In the genomic region with DNA sequence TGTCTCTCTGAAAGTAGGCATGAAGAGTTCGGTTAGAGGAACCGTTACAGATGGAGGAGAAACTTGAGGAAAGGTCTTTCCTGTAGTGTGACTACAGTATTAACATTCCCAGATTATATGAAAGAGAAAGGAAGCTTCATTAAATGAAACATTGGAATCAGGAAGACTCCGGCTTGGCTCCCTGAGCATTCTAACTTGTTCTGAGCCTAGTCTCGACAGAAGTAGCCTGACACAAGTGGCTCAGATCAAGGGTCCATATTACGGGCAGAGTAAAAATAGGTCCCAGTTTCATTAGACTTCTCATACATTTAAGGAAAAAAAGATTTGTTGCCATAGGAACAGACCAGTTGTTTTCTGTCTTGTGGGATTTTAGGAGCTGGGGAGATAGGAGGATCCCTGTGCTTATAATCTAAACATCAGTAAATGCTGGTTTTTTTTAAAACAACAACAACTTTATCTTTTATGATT, we compare ENCODE assay signal across 10 cellular contexts. TPM values are rescaled to one million over a fixed set of nuclear protein-coding genes. Genes with fewer than 3 reads are reported as not detected.
DNase-seq lines count a peak whose midpoint lies in the region; ATAC-seq and TF ChIP-seq lines count a peak whose summit lies in the region.
"Had no signal": no experiment of that assay in that cellular context is flagged by ENCODE, and none has a peak within 500 bp of the region (broad histone marks: within the 10 kb centered on the region; RNA-seq: fewer than 3 reads in every experiment).

No MANE protein-coding gene starts in this region.

- H3K27me3 Mint-ChIP-seq in naive thymus-derived CD4-positive, alpha-beta T cell = no peaks in the 10 kb centered on the region

- H3K36me3 ChIP-seq in left ventricle myocardium inferior = peaks cover 8% of the 10 kb centered on the region
- H3K36me3 ChIP-seq in naive thymus-derived CD4-positive, alpha-beta T cell (ENCODE audit: control insufficient read depth in 2 of 3, insufficient read depth in 3 of 3, low read length in 3 of 3) = no peaks in the 10 kb centered on the region
- H3K36me3 ChIP-seq in urinary bladder (ENCODE audit: insufficient read depth) = no peaks in the 10 kb centered on the region
- H3K36me3 ChIP-seq in SK-N-SH (replicated peaks in 1 of 2; ENCODE audit: control insufficient read depth in 1 of 2, insufficient read depth in 2 of 2, low read length in 1 of 2) = peaks cover 0 to 2% of the 10 kb centered on the region in 2 experiments
- H3K36me3 ChIP-seq: ovary had no signal

- ATAC-seq in Right ventricle myocardium inferior = no peak
- no peak for ATAC-seq in naive thymus-derived CD4-positive, alpha-beta T cell

- H3K36me3 Mint-ChIP-seq in naive thymus-derived CD4-positive, alpha-beta T cell = peaks cover 13 to 49% (median 33%) of the 10 kb centered on the region in 5 donors

- H4K20me1 ChIP-seq in SK-N-SH (ENCODE audit: insufficient read depth) = no peaks in the 10 kb centered on the region

- H3K27ac Mint-ChIP-seq in naive thymus-derived CD4-positive, alpha-beta T cell = peak overlapping the region; percentile 97 to 99 (median 98)

- no peak overlapping the region for H3K9ac ChIP-seq in SK-N-SH

- DNase-seq in left ventricle myocardium inferior (no peak), Right ventricle myocardium inferior (ENCODE audit: missing footprints) (no peak), caudate nucleus (lab: John Stamatoyannopoulos, UW) (no peak), SK-N-SH (no peak), AG08395 (ENCODE audit: low spot score) (no peak), NCI-H2029 treated with DMSO at 0.1 percent for 48 hours (lab: John Stamatoyannopoulos, UW) (no peak)
- DNase-seq in naive thymus-derived CD4-positive, alpha-beta T cell = peak in 1 of 9 donors; percentile 23
- DNase-seq: NCI-H2171 treated with DMSO at 0.1 percent for 48 hours, ovary had no signal

- H3K4me1 ChIP-seq in left ventricle myocardium inferior (peaks cover 55% of the 10 kb centered on the region), urinary bladder (ENCODE audit: insufficient read depth) (no peaks in the 10 kb centered on the region), SK-N-SH (ENCODE audit: control insufficient read depth in 1 of 2, insufficient read depth in 2 of 2, low read depth in 1 of 2, low read length in 1 of 2) (peaks cover 24 to 43% of the 10 kb centered on the region in 2 experiments; a peak in 3 of 4 replicates)
- H3K4me1 ChIP-seq in naive thymus-derived CD4-positive, alpha-beta T cell (ENCODE audit: control insufficient read depth in 2 of 2, insufficient read depth in 2 of 2, low read length in 2 of 2) = peaks cover 82 to 84% of the 10 kb centered on the region in 2 donors

- H3K4me3 ChIP-seq in left ventricle myocardium inferior (peak overlapping the region; percentile 19), urinary bladder (ENCODE audit: low read depth, low read length) (no peak overlapping the region), SK-N-SH (ENCODE audit: low read depth in 2 of 2, low read length in 1 of 2) (no peak overlapping the region)
- H3K4me3 ChIP-seq in naive thymus-derived CD4-positive, alpha-beta T cell (ENCODE audit: low read length) = peak overlapping the region; percentile 48
- H3K4me3 ChIP-seq: ovary had no signal

- peaks cover 0 to 4% (median 0%) of the 10 kb centered on the region in 11 donors for H3K9me3 Mint-ChIP-seq in naive thymus-derived CD4-positive, alpha-beta T cell

- H3K27me3 ChIP-seq in left ventricle myocardium inferior (ENCODE audit: low read depth) = no peaks in the 10 kb centered on the region
- no peaks in the 10 kb centered on the region for H3K27me3 ChIP-seq in naive thymus-derived CD4-positive, alpha-beta T cell (ENCODE audit: control insufficient read depth in 2 of 2, insufficient read depth in 2 of 2, low read length in 2 of 2)
- no peaks in the 10 kb centered on the region for H3K27me3 ChIP-seq in SK-N-SH (ENCODE audit: insufficient read depth)
- H3K27me3 ChIP-seq: ovary had no signal

- H3K4me1 Mint-ChIP-seq in naive thymus-derived CD4-positive, alpha-beta T cell = peaks cover 71 to 94% (median 90%) of the 10 kb centered on the region in 7 donors

- TF ChIP-seq EP300 in SK-N-SH (IDR thresholded peaks at IDR 0.05; ENCODE audit: borderline replicate concordance in 1 of 2, low read depth in 1 of 2, low read length in 1 of 2) = no peak

- H3F3A ChIP-seq in SK-N-SH (replicated peaks; ENCODE audit: insufficient read depth) = peaks cover 15% of the 10 kb centered on the region

- H3K27ac ChIP-seq in left ventricle myocardium inferior (replicated peaks) = peak overlapping the region; percentile 74
- peak overlapping the region; percentile 85 for H3K27ac ChIP-seq in caudate nucleus (ENCODE audit: low read depth, low read length)
- H3K27ac ChIP-seq in naive thymus-derived CD4-positive, alpha-beta T cell (ENCODE audit: low read depth, low read length) = peak overlapping the region; percentile 99
- peak overlapping the region; percentile 83 for H3K27ac ChIP-seq in urinary bladder (ENCODE audit: low read depth)
- H3K27ac ChIP-seq in SK-N-SH (ENCODE audit: low read depth in 2 of 2, low read length in 1 of 2) = no peak overlapping the region
- H3K27ac ChIP-seq: ovary had no signal

- CTCF ChIA-PET in naive thymus-derived CD4-positive, alpha-beta T cell (lab: Charles Lee) = interaction anchor here (0.7 to 4.0 kb wide), 11 partner anchors 10 to 234 kb away, joined by 3 to 29 read pairs (median 4); a partner anchor contains a TSS
- CTCF ChIA-PET in SK-N-SH (lab: Yijun Ruan, JAX) = interaction anchor here (1.6 to 4.6 kb wide), 3 partner anchors 18 to 302 kb away, joined by 4 to 25 read pairs (median 18); no protein-coding TSS in a partner anchor

- POLR2A ChIA-PET in naive thymus-derived CD4-positive, alpha-beta T cell (lab: Charles Lee) = interaction anchor here (0.6 to 16.8 kb wide), 16 partner anchors 2 to 354 kb away, joined by 3 to 408 read pairs (median 6); a partner anchor contains a TSS
- POLR2A ChIA-PET in SK-N-SH (lab: Yijun Ruan, JAX) = no interaction called here

- 20% methylated on average over 5 of the region's 5 CpGs for WGBS in urinary bladder
- WGBS in SK-N-SH (ENCODE audit: low lambda C conversion rate) = 96% methylated on average over 5 of the region's 5 CpGs

- H3K79me2 ChIP-seq in SK-N-SH (ENCODE audit: insufficient read depth) = peaks cover 56% of the 10 kb centered on the region

- H3K4me2 ChIP-seq in SK-N-SH = no peak overlapping the region

- peak overlapping the region; percentile 73 to 99 (median 87) for H3K4me3 Mint-ChIP-seq in naive thymus-derived CD4-positive, alpha-beta T cell

- H2AFZ ChIP-seq in SK-N-SH (ENCODE audit: low read depth) = no peak overlapping the region

- TF ChIP-seq CTCF in left ventricle myocardium inferior (IDR thresholded peaks at IDR 0.05; ENCODE audit: borderline replicate concordance) (no peak), SK-N-SH (IDR thresholded peaks at IDR 0.05) (no peak)

- no peak for TF ChIP-seq RAD21 in SK-N-SH (IDR thresholded peaks at IDR 0.05; ENCODE audit: low read length)

- no peaks in the 10 kb centered on the region for H3K9me2 ChIP-seq in SK-N-SH

- H3K9me3 ChIP-seq in left ventricle myocardium inferior (replicated peaks) (no peaks in the 10 kb centered on the region), SK-N-SH (no peaks in the 10 kb centered on the region)
- no peaks in the 10 kb centered on the region for H3K9me3 ChIP-seq in naive thymus-derived CD4-positive, alpha-beta T cell (ENCODE audit: control insufficient read depth in 2 of 3, low read length in 3 of 3)
- H3K9me3 ChIP-seq: ovary had no signal

- intact Hi-C loops in left ventricle myocardium inferior (cut with micrococcal nuclease) (no loop called here), Right ventricle myocardium inferior (cut with DNase I) (no loop called here)
- intact Hi-C loops in naive thymus-derived CD4-positive, alpha-beta T cell (cut with micrococcal nuclease) = loop anchor here (1.0 to 5.0 kb wide), 8 partner anchors 8 to 344 kb away; a partner anchor contains a TSS

TF ChIP-seq in SK-N-SH, 30 proteins besides CTCF, POLR2A, EP300 and RAD21:
- TF ChIP-seq SMC3 (IDR thresholded peaks at IDR 0.05; ENCODE audit: low read depth, low read length) (no peak), RFX5 (IDR thresholded peaks at IDR 0.05; ENCODE audit: low read length) (no peak), NFIC (IDR thresholded peaks at IDR 0.05; ENCODE audit: borderline replicate concordance) (no peak), POLR2AphosphoS5 (IDR thresholded peaks at IDR 0.05; ENCODE audit: low read depth, low read length) (no peak)
- TF ChIP-seq, protein P1, sequence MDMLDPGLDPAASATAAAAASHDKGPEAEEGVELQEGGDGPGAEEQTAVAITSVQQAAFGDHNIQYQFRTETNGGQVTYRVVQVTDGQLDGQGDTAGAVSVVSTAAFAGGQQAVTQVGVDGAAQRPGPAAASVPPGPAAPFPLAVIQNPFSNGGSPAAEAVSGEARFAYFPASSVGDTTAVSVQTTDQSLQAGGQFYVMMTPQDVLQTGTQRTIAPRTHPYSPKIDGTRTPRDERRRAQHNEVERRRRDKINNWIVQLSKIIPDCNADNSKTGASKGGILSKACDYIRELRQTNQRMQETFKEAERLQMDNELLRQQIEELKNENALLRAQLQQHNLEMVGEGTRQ (IDR thresholded peaks at IDR 0.05; ENCODE audit: borderline replicate concordance, low read depth, low read length) = no peak

RNA-seq across cellular contexts. Expression of a gene that starts 12.8 kb away (rescaled TPM):
- 15.0 TPM for total RNA-seq in left ventricle myocardium inferior
- total RNA-seq in Right ventricle myocardium inferior = 16.3 TPM
- 100 to 1,000 TPM; 144 to 210 (median 187) TPM for total RNA-seq in naive thymus-derived CD4-positive, alpha-beta T cell
- 100 to 1,000 TPM; 226 to 542 TPM for polyA plus RNA-seq in naive thymus-derived CD4-positive, alpha-beta T cell
- 17.0 TPM for total RNA-seq in urinary bladder
- 47.3 TPM for polyA plus RNA-seq in urinary bladder
- 11.2 and 12.7 TPM in 2 replicates for polyA plus RNA-seq in SK-N-SH (2012; rRNA removed)
- polyA plus RNA-seq in SK-N-SH (2012; cell fraction: cytosol; rRNA removed) = 11.5 and 12.3 TPM in 2 replicates
- polyA plus RNA-seq in SK-N-SH (2012; cell fraction: nucleus; rRNA removed) = 13.2 and 15.8 TPM in 2 replicates

Comparison
In these comparisons a context has a peak if more than half of its experiments do, and no peak if none do; other contexts are left out.
1. H3K27ac ChIP-seq: peak in left ventricle myocardium inferior (single experiment), caudate nucleus (single experiment), naive thymus-derived CD4-positive, alpha-beta T cell (single experiment) and urinary bladder (single experiment); none in SK-N-SH (0 of 2).
2. H3K4me3 ChIP-seq: peak in left ventricle myocardium inferior (single experiment) and naive thymus-derived CD4-positive, alpha-beta T cell (single experiment); none in urinary bladder (single experiment) and SK-N-SH (0 of 2).
3. intact Hi-C loops: an anchor here in naive thymus-derived CD4-positive, alpha-beta T cell (1.0 to 5.0 kb wide); none called in left ventricle myocardium inferior and Right ventricle myocardium inferior.